Comparison of ENCODE assay signal across 17 cellular contexts in the genomic region with DNA sequence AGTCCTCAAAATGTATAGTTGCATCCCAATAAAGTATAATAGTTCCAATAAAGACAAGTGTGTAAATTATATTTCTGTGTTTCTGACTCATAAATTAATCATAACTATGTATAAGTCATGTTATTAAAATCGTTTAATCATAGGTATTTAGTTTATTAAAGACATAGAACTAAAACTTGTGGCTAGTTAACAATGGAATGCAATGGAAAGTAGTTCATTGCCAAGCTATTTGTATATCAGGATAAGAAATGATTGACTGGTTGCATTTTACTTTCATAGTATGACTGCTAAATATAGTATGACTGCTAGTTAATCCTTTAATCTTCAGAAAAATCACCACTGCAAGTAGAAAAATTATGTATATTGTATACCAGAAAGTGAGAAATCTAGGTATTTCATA.
"Had no signal": no experiment of that assay in that cellular context is flagged by ENCODE, and none has a peak within 500 bp of the region (broad histone marks: within the 10 kb centered on the region; RNA-seq: fewer than 3 reads in every experiment).

No MANE protein-coding gene starts in this region.

- H3K9me3 Mint-ChIP-seq: naive B cell; stimulated activated memory B cell treated with anti-CD40 and anti-IgM and Interleukin-4, amounts not matched to agents 10 μg/mL and 1 μg/mL and 100 μg/mL, for 72 hours had no signal

- H3K27ac ChIP-seq: right lobe of liver, tibial nerve, vagina had no signal

- H3K27ac Mint-ChIP-seq: naive B cell; stimulated activated memory B cell treated with anti-CD40 and anti-IgM and Interleukin-4, amounts not matched to agents 10 μg/mL and 1 μg/mL and 100 μg/mL, for 72 hours had no signal

- H3K4me3 ChIP-seq: right lobe of liver, spleen, tibial nerve, vagina had no signal

- H3K9me3 ChIP-seq: right lobe of liver, spleen, tibial nerve, vagina had no signal

- ATAC-seq: right lobe of liver; stimulated activated memory B cell treated with anti-CD40 and anti-IgM and Interleukin-4, amounts not matched to agents 10 μg/mL and 1 μg/mL and 100 μg/mL, for 72 hours had no signal

- DNase-seq: activated CD4-positive, alpha-beta T cell treated with anti-CD3 and anti-CD28 coated beads for 1 hour; activated CD4-positive, alpha-beta T cell treated with anti-CD3 and anti-CD28 coated beads, Interleukin-2, amount 50 U/mL, for 48 hours; activated gamma-delta T cell; activated T-cell treated with anti-CD3 and anti-CD28 coated beads, Interleukin-2, amount 50 U/mL, for 48 hours; foreskin melanocyte; kidney; midbrain; naive B cell; right lobe of liver; spleen; stimulated activated CD4-positive, alpha-beta T cell treated with anti-CD3 and anti-CD28 coated beads, Interleukin-1b, Interleukin-23, amount 100 ng/mL, for 48 hours; T-helper 9 cell had no signal

- H3K4me1 ChIP-seq: right lobe of liver, tibial nerve had no signal

- H3K27me3 ChIP-seq: right lobe of liver, spleen, tibial nerve, vagina had no signal

- H3K4me3 Mint-ChIP-seq: activated naive CD8-positive, alpha-beta T cell; naive B cell; stimulated activated memory B cell treated with anti-CD40 and anti-IgM and Interleukin-4, amounts not matched to agents 10 μg/mL and 1 μg/mL and 100 μg/mL, for 72 hours had no signal

- H3K27me3 Mint-ChIP-seq: activated naive CD8-positive, alpha-beta T cell; naive B cell; stimulated activated memory B cell treated with anti-CD40 and anti-IgM and Interleukin-4, amounts not matched to agents 10 μg/mL and 1 μg/mL and 100 μg/mL, for 72 hours had no signal

- FAIRE-seq: endometrium had no signal

- H3K4me1 Mint-ChIP-seq: naive B cell; stimulated activated memory B cell treated with anti-CD40 and anti-IgM and Interleukin-4, amounts not matched to agents 10 μg/mL and 1 μg/mL and 100 μg/mL, for 72 hours had no signal
